Comparison of ENCODE assay signal across 20 cellular contexts in the genomic region with DNA sequence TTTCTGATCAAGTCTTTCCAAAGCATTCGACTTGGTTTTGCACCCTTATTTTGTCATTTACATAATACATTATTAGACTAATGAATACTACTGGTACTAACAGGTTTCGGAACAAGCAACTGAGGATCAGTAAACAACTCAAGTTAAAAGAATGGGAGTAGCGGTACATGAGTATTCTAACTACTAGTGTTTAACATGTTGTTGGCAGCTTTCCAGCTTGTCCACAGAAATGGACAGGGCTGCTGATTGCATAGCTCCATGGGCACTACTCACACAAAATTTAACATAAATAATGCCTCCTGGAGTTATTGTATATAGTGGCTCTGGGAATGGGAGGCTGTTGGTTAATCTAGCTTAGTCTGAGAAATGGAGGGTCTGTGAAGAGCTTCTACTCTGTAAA. TPM values are rescaled to one million over a fixed set of nuclear protein-coding genes. Genes with fewer than 3 reads are reported as not detected.
A peak's percentile ranks its signal among the peaks of the same experiment; 100 is the strongest.
DNase-seq lines count a peak whose midpoint lies in the region; ATAC-seq and TF ChIP-seq lines count a peak whose summit lies in the region.
"Had no signal": no experiment of that assay in that cellular context is flagged by ENCODE, and none has a peak within 500 bp of the region (broad histone marks: within the 10 kb centered on the region; RNA-seq: fewer than 3 reads in every experiment).

No MANE protein-coding gene starts in this region.

- no peak overlapping the region for H3K4ac ChIP-seq in IMR-90 (ENCODE audit: low read depth, low read length)

- H3K27me3 ChIP-seq in IMR-90 (ENCODE audit: control insufficient read depth, insufficient read depth, low read length) (no peaks in the 10 kb centered on the region), hepatocyte (no peaks in the 10 kb centered on the region)
- H3K27me3 ChIP-seq: esophagus muscularis mucosa, left lung, neutrophil, tibial artery had no signal

- DNase-seq in NCI-H82 (lab: John Stamatoyannopoulos, UW) = peak; percentile 3
- no peak for DNase-seq in NCI-H82 treated with DMSO at 0.1 percent for 48 hours (lab: John Stamatoyannopoulos, UW; ENCODE audit: unreplicated experiment)
- peak; percentile 50 for DNase-seq in IMR-90
- peak; percentile 76 for DNase-seq in NCI-H748 (lab: John Stamatoyannopoulos, UW; ENCODE audit: unreplicated experiment)
- peak; percentile 25 for DNase-seq in hepatocyte (ENCODE audit: low spot score)
- no peak for DNase-seq in activated CD4-positive, alpha-beta T cell treated with anti-CD3 and anti-CD28 coated beads for 48 hours
- no peak for DNase-seq in stimulated activated CD4-positive, alpha-beta T cell treated with anti-CD3 and anti-CD28 coated beads, Interleukin-12 subunit alpha, Interleukin-12 subunit beta, amount 100 ng/mL, for 4 hours
- DNase-seq: activated CD4-positive, alpha-beta memory T cell treated with anti-CD3 and anti-CD28 coated beads, Interleukin-2, amount 10 ng/mL, durations not matched to agents 7 days and 5 days; activated naive CD8-positive, alpha-beta T cell treated with anti-CD3 and anti-CD28 coated beads, Interleukin-2, amount 10 ng/mL, durations not matched to agents 7 days and 5 days; activated T-cell treated with anti-CD3 and anti-CD28 coated beads, Interleukin-2, amount 50 U/mL, for 1 hour; DND-41; left lung; NCI-H2171 treated with DMSO at 0.1 percent for 48 hours; stimulated activated naive B cell treated with anti-CD40 and anti-IgM and Interleukin-4, amounts not matched to agents 10 μg/mL and 1 μg/mL and 100 μg/mL, for 72 hours; tibial artery had no signal

- H3K4me1 ChIP-seq in IMR-90 (ENCODE audit: control insufficient read depth, insufficient read depth, low read length) (peaks cover 2% of the 10 kb centered on the region; the same call in 1 of the 2 replicates), hepatocyte (ENCODE audit: insufficient read depth) (peaks cover 7% of the 10 kb centered on the region)

- H2BK15ac ChIP-seq in IMR-90 (ENCODE audit: low read depth, low read length) = no peak overlapping the region

- H3K9me3 ChIP-seq in IMR-90 (ENCODE audit: control insufficient read depth, insufficient read depth, low read length) = no peaks in the 10 kb centered on the region
- no peaks in the 10 kb centered on the region for H3K9me3 ChIP-seq in hepatocyte (ENCODE audit: low read depth)
- H3K9me3 ChIP-seq: esophagus muscularis mucosa, left lung, neutrophil, tibial artery had no signal

- H4K91ac ChIP-seq in IMR-90 (ENCODE audit: insufficient read depth, low read depth, low read length) = no peak overlapping the region

- dilution Hi-C loops in IMR-90 (cut with HindIII; ENCODE audit: low sequenced_read_pairs, unreplicated experiment) = no loop called here

- H4K20me1 ChIP-seq in IMR-90 (ENCODE audit: insufficient read depth, low read length) (peaks cover 34% of the 10 kb centered on the region; the same call in 1 of the 2 replicates), hepatocyte (ENCODE audit: insufficient read depth, poor library complexity, severe bottlenecking) (peaks cover 31% of the 10 kb centered on the region)

- no peak overlapping the region for H3K56ac ChIP-seq in IMR-90 (ENCODE audit: extremely low read depth, insufficient read depth, low read length)

- H4K8ac ChIP-seq in IMR-90 (ENCODE audit: low read depth in 2 of 2, low read length in 2 of 2) = no peak overlapping the region

- TF ChIP-seq POLR2A in IMR-90 (IDR thresholded peaks at IDR 0.05; ENCODE audit: low read depth, low read length) = no peak

- H2BK5ac ChIP-seq in IMR-90 (ENCODE audit: low read depth, low read length, poor library complexity, severe bottlenecking) = no peak overlapping the region

- H3K9me1 ChIP-seq in IMR-90 (ENCODE audit: insufficient read depth, low read length) = no peaks in the 10 kb centered on the region

- TF ChIP-seq CTCF in IMR-90 (conservative IDR thresholded peaks at IDR 0.05; ENCODE audit: low read depth, low read length) (no peak), hepatocyte (IDR thresholded peaks at IDR 0.05; ENCODE audit: poor library complexity) (no peak)

- no peak overlapping the region for H2BK120ac ChIP-seq in IMR-90 (ENCODE audit: low read depth, low read length)

- H3K14ac ChIP-seq in IMR-90 (replicated peaks; ENCODE audit: low read depth, low read length) = no peak overlapping the region

- intact Hi-C loops in IMR-90 (cut with micrococcal nuclease) = no loop called here

- no TSS peak for BruUV-seq in IMR-90 (replicated peaks; lab: Mats Ljungman, UMichigan)

- in situ Hi-C loops in IMR-90 (cut with MboI; ENCODE audit: low sequenced_read_pairs) = no loop called here

- H2AFZ ChIP-seq in IMR-90 (replicated peaks; ENCODE audit: low read length, poor library complexity) (no peak overlapping the region), hepatocyte (no peak overlapping the region)

- H3K4me3 ChIP-seq in IMR-90 (ENCODE audit: insufficient read depth, low read depth, low read length) = no peak overlapping the region
- H3K4me3 ChIP-seq in hepatocyte = no peak overlapping the region
- H3K4me3 ChIP-seq: esophagus muscularis mucosa, left lung, tibial artery had no signal

- H3K18ac ChIP-seq in IMR-90 (ENCODE audit: low read depth, low read length) = no peak overlapping the region

- peak overlapping the region; percentile 67; the same call in 1 of the 2 replicates for H3K4me2 ChIP-seq in IMR-90 (ENCODE audit: low read depth, low read length)
- no peak overlapping the region for H3K4me2 ChIP-seq in hepatocyte

- H3K9me2 ChIP-seq in hepatocyte (replicated peaks; ENCODE audit: insufficient read depth) = no peaks in the 10 kb centered on the region

- ATAC-seq in IMR-90 (ENCODE audit: low read depth) = peak; percentile 55
- no peak for ATAC-seq in HG02759 (IDR thresholded peaks at IDR 0.05; ENCODE audit: unreplicated experiment)
- ATAC-seq: left lung; stimulated activated naive B cell treated with anti-CD40 and anti-IgM and Interleukin-4, amounts not matched to agents 10 μg/mL and 1 μg/mL and 100 μg/mL, for 72 hours; WTC11 had no signal

- H3K79me1 ChIP-seq in IMR-90 (ENCODE audit: low read depth in 1 of 2, low read length in 2 of 2) = peaks cover 17 to 51% of the 10 kb centered on the region in 2 experiments

- no peak overlapping the region for H2BK20ac ChIP-seq in IMR-90 (ENCODE audit: low read depth, low read length)

- TF ChIP-seq RAD21 in IMR-90 (IDR thresholded peaks at IDR 0.05; ENCODE audit: low read length) = no peak

- no CpG with 5 or more reads among the region's 3 CpGs for WGBS in IMR-90 (ENCODE audit: extremely low coverage in 2 of 2, insufficient read length in 1 of 2), 2 experiments
- 88% methylated on average over 3 of the region's 3 CpGs for WGBS in hepatocyte (ENCODE audit: low lambda C conversion rate, missing lambda C conversion rate)

- H2AK5ac ChIP-seq in IMR-90 (ENCODE audit: low read depth, low read length) = no peak overlapping the region

- H4K5ac ChIP-seq in IMR-90 (ENCODE audit: low read depth, low read length) = no peak overlapping the region

- no peak overlapping the region for H2AK9ac ChIP-seq in IMR-90 (replicated peaks; ENCODE audit: low read depth, low read length, poor library complexity)

- no peak overlapping the region for H3K27ac ChIP-seq in IMR-90 (ENCODE audit: insufficient read depth, low read length)
- no peak overlapping the region for H3K27ac ChIP-seq in hepatocyte
- H3K27ac ChIP-seq: C4-2B, esophagus muscularis mucosa, left lung, neutrophil, tibial artery had no signal

- H3K79me2 ChIP-seq in hepatocyte = peaks cover 74% of the 10 kb centered on the region

- H3K9ac ChIP-seq in IMR-90 (ENCODE audit: low read depth, low read length) = no peak overlapping the region

- POLR2A ChIA-PET in IMR-90 (lab: Charles Lee; ENCODE audit: unreplicated experiment) = no interaction called here

- no peak overlapping the region for H3K23ac ChIP-seq in IMR-90 (ENCODE audit: low read depth, low read length)

- CTCF ChIA-PET in IMR-90 (lab: Yijun Ruan, JAX) = interaction anchor here (1.0 to 1.8 kb wide), 4 partner anchors 10 to 36 kb away, joined by 3 read pairs; no protein-coding TSS in a partner anchor

- H3K36me3 ChIP-seq in IMR-90 (ENCODE audit: control insufficient read depth, insufficient read depth, low read length) = peaks cover 8% of the 10 kb centered on the region; the same call in 1 of the 2 replicates
- peaks cover 4% of the 10 kb centered on the region for H3K36me3 ChIP-seq in hepatocyte (replicated peaks; ENCODE audit: insufficient read depth, low read depth)

TF ChIP-seq in IMR-90, 13 proteins besides CTCF, POLR2A, EP300 and RAD21 (continues in another document):
- TF ChIP-seq, protein P1, sequence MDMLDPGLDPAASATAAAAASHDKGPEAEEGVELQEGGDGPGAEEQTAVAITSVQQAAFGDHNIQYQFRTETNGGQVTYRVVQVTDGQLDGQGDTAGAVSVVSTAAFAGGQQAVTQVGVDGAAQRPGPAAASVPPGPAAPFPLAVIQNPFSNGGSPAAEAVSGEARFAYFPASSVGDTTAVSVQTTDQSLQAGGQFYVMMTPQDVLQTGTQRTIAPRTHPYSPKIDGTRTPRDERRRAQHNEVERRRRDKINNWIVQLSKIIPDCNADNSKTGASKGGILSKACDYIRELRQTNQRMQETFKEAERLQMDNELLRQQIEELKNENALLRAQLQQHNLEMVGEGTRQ (IDR thresholded peaks at IDR 0.05; ENCODE audit: low read depth, low read length) = no peak
- TF ChIP-seq NFE2L2 (IDR thresholded peaks at IDR 0.05; ENCODE audit: low read depth, low read length) (no peak), MAZ (IDR thresholded peaks at IDR 0.05; ENCODE audit: borderline replicate concordance, low read depth, low read length) (no peak), MXI1 (IDR thresholded peaks at IDR 0.05; ENCODE audit: borderline replicate concordance, low read depth, low read length) (no peak), MAFK (IDR thresholded peaks at IDR 0.05; ENCODE audit: low read depth, low read length) (no peak), CHD1 (IDR thresholded peaks at IDR 0.05; ENCODE audit: low read depth, low read length) (no peak), CEBPB (IDR thresholded peaks at IDR 0.05; ENCODE audit: low read depth, low read length) (no peak)

RNA-seq across cellular contexts. Expression of a gene that starts 6.7 kb away (rescaled TPM):
- total RNA-seq in IMR-90 (2012; rRNA removed) (46.4 and 58.3 TPM in 2 replicates), hepatocyte (30.3 and 33.0 TPM in 2 replicates)
- polyA plus RNA-seq in IMR-90 (2012; rRNA removed) (14.3 and 17.8 TPM in 2 replicates), hepatocyte (22.6 and 27.6 TPM in 2 replicates)
- polyA plus RNA-seq in IMR-90 (2012; cell fraction: cytosol; rRNA removed) = 4.1 and 4.8 TPM in 2 replicates
- polyA plus RNA-seq in IMR-90 (2012; cell fraction: nucleus; rRNA removed; ENCODE audit: low replicate concordance) = 4.1 and 33.2 TPM in 2 replicates

RNA-seq across cellular contexts. Expression of a gene that starts 7.1 kb away (rescaled TPM):
- total RNA-seq in IMR-90 (2012; rRNA removed) = 16.3 and 18.3 TPM in 2 replicates
- polyA plus RNA-seq in IMR-90 (2012; rRNA removed) = 9.0 and 11.2 TPM in 2 replicates
- polyA plus RNA-seq in IMR-90 (2012; cell fraction: cytosol; rRNA removed) = 2.9 and 3.7 TPM in 2 replicates
- polyA plus RNA-seq in IMR-90 (2012; cell fraction: nucleus; rRNA removed; ENCODE audit: low replicate concordance) = 17.9 and 43.0 TPM in 2 replicates
- 17.0 and 19.0 TPM in 2 replicates for total RNA-seq in hepatocyte
- polyA plus RNA-seq in hepatocyte = 4.3 and 11.2 TPM in 2 replicates

RNA-seq across cellular contexts. Expression of a gene that starts 56.9 kb away (rescaled TPM):
- 1.4 and 4.4 TPM in 2 replicates for total RNA-seq in IMR-90 (2012; rRNA removed)
- polyA plus RNA-seq in IMR-90 (2012; rRNA removed) = 1.9 and 2.2 TPM in 2 replicates
- polyA plus RNA-seq in IMR-90 (2012; cell fraction: cytosol; rRNA removed) = 1.2 and 1.5 TPM in 2 replicates
- 0.65 and 1.9 TPM in 2 replicates for polyA plus RNA-seq in IMR-90 (2012; cell fraction: nucleus; rRNA removed; ENCODE audit: low replicate concordance)
- 7.7 and 12.6 TPM in 2 replicates for total RNA-seq in hepatocyte
- 18.5 and 18.6 TPM in 2 replicates for polyA plus RNA-seq in hepatocyte

Comparison
In these comparisons a context has a peak if more than half of its experiments do, and no peak if none do; other contexts are left out.
1. DNase-seq: peak in NCI-H82 (single experiment), IMR-90 (single experiment), NCI-H748 (single experiment) and hepatocyte (single experiment); none in NCI-H82 treated with DMSO at 0.1 percent for 48 hours (single experiment), activated CD4-positive, alpha-beta T cell treated with anti-CD3 and anti-CD28 coated beads for 48 hours (single experiment) and stimulated activated CD4-positive, alpha-beta T cell treated with anti-CD3 and anti-CD28 coated beads, Interleukin-12 subunit alpha, Interleukin-12 subunit beta, amount 100 ng/mL, for 4 hours (single experiment).